26 cellular contexts compared by ENCODE assay signal in the genomic region with DNA sequence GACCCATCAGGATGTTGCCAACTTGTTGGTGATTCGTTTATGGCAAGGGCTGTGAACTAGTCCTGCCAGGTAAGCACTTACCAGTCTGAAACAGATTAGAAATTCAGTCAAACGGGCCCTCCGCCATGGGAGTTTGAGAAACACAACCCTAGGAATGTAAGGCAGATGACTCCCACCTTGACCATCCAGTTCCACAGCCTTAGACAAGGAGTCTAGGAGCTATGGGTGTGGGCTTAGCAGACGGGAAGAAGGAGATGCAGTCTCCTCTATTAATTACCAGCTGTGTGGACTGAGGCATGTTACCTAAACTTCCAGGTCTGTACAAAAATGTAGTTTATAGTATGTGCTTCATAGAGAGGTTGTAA.
"Had no signal": no experiment of that assay in that cellular context is flagged by ENCODE, and none has a peak within 500 bp of the region (broad histone marks: within the 10 kb centered on the region; RNA-seq: fewer than 3 reads in every experiment).

No MANE protein-coding gene starts in this region.

- H3K4me3 Mint-ChIP-seq: activated CD4-positive, alpha-beta T cell treated with anti-CD3 and anti-CD28 coated beads for 36 hours; activated CD8-positive, alpha-beta T cell treated with anti-CD3 and anti-CD28 coated beads, Interleukin-2, amount 10 ng/mL, durations not matched to agents 7 days and 5 days; activated naive CD8-positive, alpha-beta T cell treated with anti-CD3 and anti-CD28 coated beads, Interleukin-2, amount 10 ng/mL, durations not matched to agents 7 days and 5 days had no signal

- H3K27ac Mint-ChIP-seq: activated CD4-positive, alpha-beta T cell treated with anti-CD3 and anti-CD28 coated beads for 36 hours; activated CD8-positive, alpha-beta T cell treated with anti-CD3 and anti-CD28 coated beads, Interleukin-2, amount 10 ng/mL, durations not matched to agents 7 days and 5 days; activated naive CD8-positive, alpha-beta T cell treated with anti-CD3 and anti-CD28 coated beads, Interleukin-2, amount 10 ng/mL, durations not matched to agents 7 days and 5 days had no signal

- H3K9me3 ChIP-seq: adrenal gland, Peyer's patch, SJCRH30, SK-N-SH had no signal

- H3K27ac ChIP-seq: adrenal gland, Peyer's patch, RWPE1, SJCRH30, WERI-Rb-1 had no signal

- H3K4me1 Mint-ChIP-seq: activated CD4-positive, alpha-beta T cell treated with anti-CD3 and anti-CD28 coated beads for 36 hours had no signal

- H3K4me3 ChIP-seq: adrenal gland, Peyer's patch, SJCRH30 had no signal

- H3K4me1 ChIP-seq: adrenal gland, Peyer's patch had no signal

- H3K9me3 Mint-ChIP-seq: activated naive CD8-positive, alpha-beta T cell treated with anti-CD3 and anti-CD28 coated beads, Interleukin-2, amount 10 ng/mL, durations not matched to agents 7 days and 5 days had no signal

- DNase-seq: activated CD4-positive, alpha-beta T cell treated with anti-CD3 and anti-CD28 coated beads for 36 hours; activated CD4-positive, alpha-beta T cell treated with anti-CD3 and anti-CD28 coated beads, Interleukin-2, amount 50 U/mL, for 4 hours; activated CD8-positive, alpha-beta memory T cell treated with anti-CD3 and anti-CD28 coated beads, Interleukin-2, amount 50 U/mL, for 48 hours; activated CD8-positive, alpha-beta T cell treated with anti-CD3 and anti-CD28 coated beads, Interleukin-2, amount 10 ng/mL, durations not matched to agents 7 days and 5 days; activated naive CD4-positive, alpha-beta T cell treated with anti-CD3 and anti-CD28 coated beads, Interleukin-2, amount 50 U/mL, for 16 hours; activated naive CD8-positive, alpha-beta T cell treated with anti-CD3 and anti-CD28 coated beads, Interleukin-2, amount 10 ng/mL, durations not matched to agents 7 days and 5 days; activated T-cell treated with anti-CD3 and anti-CD28 coated beads, Interleukin-2, amount 50 U/mL, for 1 hour; adrenal gland; anterior cingulate cortex; central memory CD4-positive, alpha-beta T cell; KG1; NCI-H1092; NCI-H1417 treated with DMSO at 0.1 percent for 48 hours; NCI-H1694; NCI-H2029 treated with DMSO at 0.1 percent for 48 hours; NCI-H345; NCI-H510A; NK-92 treated with Interleukin-12 subunit alpha and Interleukin-12 subunit beta, amount 100 ng/mL, for 24 hours; OCI-M1; Peyer's patch; Right ventricle myocardium superior; SJCRH30; SK-N-SH; T-helper 1 cell; WERI-Rb-1 had no signal

- H3K36me3 ChIP-seq: adrenal gland, Peyer's patch, SJCRH30, WERI-Rb-1 had no signal

- H3K27me3 ChIP-seq: adrenal gland, Peyer's patch, SJCRH30 had no signal

- H3K36me3 Mint-ChIP-seq: activated naive CD8-positive, alpha-beta T cell treated with anti-CD3 and anti-CD28 coated beads, Interleukin-2, amount 10 ng/mL, durations not matched to agents 7 days and 5 days had no signal
